In the genomic region with DNA sequence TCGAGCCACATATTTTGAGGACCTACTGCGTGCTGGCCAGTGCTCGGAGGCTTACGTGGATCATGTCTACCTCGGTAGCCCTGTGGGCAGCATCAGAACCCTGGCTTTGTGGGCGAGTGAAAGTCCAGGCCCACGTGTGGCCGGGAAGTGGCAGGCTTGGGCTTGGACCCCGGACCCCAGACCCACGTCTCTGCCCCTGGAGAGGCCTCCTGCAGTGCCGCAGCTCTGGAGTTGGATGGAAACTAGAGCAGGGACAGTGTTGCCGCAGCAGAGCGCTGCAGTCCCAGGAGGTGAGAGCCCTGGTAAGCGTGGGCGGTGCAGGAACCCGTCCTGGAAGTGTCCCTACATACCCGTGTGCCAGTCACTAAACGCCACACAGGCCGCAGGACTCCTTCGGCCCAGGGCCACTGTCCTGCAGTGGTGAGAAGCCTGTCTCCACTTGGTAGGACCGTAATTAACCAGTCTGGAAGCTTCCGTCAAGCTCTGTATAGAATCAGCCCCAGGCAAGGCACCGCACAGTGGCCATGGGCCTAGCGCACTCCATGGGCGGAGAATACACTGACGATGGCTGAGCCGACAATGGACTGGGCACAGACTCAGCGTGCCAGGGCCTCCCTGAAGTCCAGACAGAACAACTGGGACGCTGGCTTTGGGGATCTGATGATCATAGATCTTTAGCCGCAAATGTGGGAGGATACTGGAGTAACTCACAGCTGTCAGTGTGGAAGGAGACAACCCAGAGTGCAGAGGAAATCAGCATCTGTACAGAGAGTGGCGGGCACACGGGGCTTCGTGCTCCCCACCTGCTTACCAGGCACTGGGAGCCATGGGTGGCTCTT, we compare ENCODE assay signal across 1 cellular context.
TF ChIP-seq lines count a peak whose summit lies in the region.

No MANE protein-coding gene starts in this region.

TF ChIP-seq in SK-N-SH, 30 proteins besides CTCF, POLR2A, EP300 and RAD21:
- TF ChIP-seq FOXJ3 (CRISPR knock-in tag; IDR thresholded peaks at IDR 0.05) (no peak), EZH2phosphoT487 (IDR thresholded peaks at IDR 0.05; ENCODE audit: borderline replicate concordance, low read depth) (no peak), FOXM1 (IDR thresholded peaks at IDR 0.05; ENCODE audit: low read depth) (no peak)
